In the genomic region with DNA sequence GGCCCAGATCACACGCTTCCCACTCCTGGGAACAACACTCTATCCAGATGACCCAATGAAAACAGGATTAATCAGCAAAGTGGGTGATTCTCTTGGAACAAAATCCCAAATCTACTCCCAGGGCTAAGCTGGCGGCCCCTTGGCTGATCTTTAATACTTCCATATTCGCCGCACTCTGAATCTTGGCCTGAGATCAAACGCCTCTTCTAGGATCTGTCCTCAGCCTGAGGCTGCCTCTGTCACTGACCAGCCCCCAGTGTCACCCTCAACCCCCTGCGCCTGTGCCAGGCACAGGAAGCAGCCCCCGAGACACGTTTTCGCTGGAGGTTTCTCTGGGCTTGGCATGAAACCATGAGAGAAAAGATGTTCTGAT, we compare ENCODE assay signal across 7 cellular contexts. TPM values are rescaled to one million over a fixed set of nuclear protein-coding genes. Genes with fewer than 3 reads are reported as not detected.
DNase-seq lines count a peak whose midpoint lies in the region; TF ChIP-seq lines count a peak whose summit lies in the region.
"Had no signal": no experiment of that assay in that cellular context is flagged by ENCODE, and none has a peak within 500 bp of the region (broad histone marks: within the 10 kb centered on the region; RNA-seq: fewer than 3 reads in every experiment).

No MANE protein-coding gene starts in this region.

- H3K4me1 ChIP-seq in NT2/D1 (ENCODE audit: insufficient read depth, insufficient read length) (peaks cover 30% of the 10 kb centered on the region), esophagus (ENCODE audit: control insufficient read depth in 2 of 2, insufficient read depth in 2 of 2, low read length in 1 of 2) (peaks cover 8 to 12% of the 10 kb centered on the region in 2 donors), skeletal muscle satellite cell (ENCODE audit: control insufficient read depth, insufficient read depth, low read length) (peaks cover 44% of the 10 kb centered on the region)

- no peak for TF ChIP-seq CTCF in foreskin fibroblast (IDR thresholded peaks at IDR 0.05; ENCODE audit: low read depth, low read length)

- no peaks in the 10 kb centered on the region for H3K9me3 ChIP-seq in NT2/D1 (ENCODE audit: insufficient read depth, low read length)
- H3K9me3 ChIP-seq in esophagus (ENCODE audit: control insufficient read depth in 2 of 2, insufficient read depth in 1 of 2, low read depth in 1 of 2, low read length in 1 of 2), result no peaks in the 10 kb centered on the region
- H3K9me3 ChIP-seq in skeletal muscle satellite cell (replicated peaks; ENCODE audit: low read length), result no peaks in the 10 kb centered on the region

- 32 to 52% methylated on average over 9 of the region's 9 CpGs for WGBS in esophagus, 2 donors

- H3K36me3 ChIP-seq in NT2/D1 (ENCODE audit: insufficient read depth, insufficient read length, low read length) (peaks cover 71% of the 10 kb centered on the region), esophagus (ENCODE audit: control insufficient read depth in 2 of 2, insufficient read depth in 2 of 2, low read length in 1 of 2) (peaks cover 12 to 28% of the 10 kb centered on the region in 2 donors), skeletal muscle satellite cell (ENCODE audit: insufficient read depth, low read length) (peaks cover 35% of the 10 kb centered on the region)

- DNase-seq in NT2/D1 (ENCODE audit: low read depth, low spot score) (no peak), foreskin fibroblast (no peak), AG08395 (ENCODE audit: low spot score) (no peak), COLO668 (lab: John Stamatoyannopoulos, UW; ENCODE audit: unreplicated experiment) (no peak)
- DNase-seq: NCI-H345 had no signal

- H3K4me2 ChIP-seq in skeletal muscle satellite cell (ENCODE audit: low read length), result peak overlapping the region; percentile 61

- H3K4me3 ChIP-seq in NT2/D1 (ENCODE audit: insufficient read length, low read depth), result no peak overlapping the region
- no peak overlapping the region for H3K4me3 ChIP-seq in esophagus (ENCODE audit: low read depth in 1 of 2, low read length in 2 of 2)
- no peak overlapping the region for H3K4me3 ChIP-seq in skeletal muscle satellite cell (ENCODE audit: low read length)
- H3K4me3 ChIP-seq in foreskin fibroblast (ENCODE audit: low read depth in 1 of 2, low read length in 2 of 2), result no peak overlapping the region

- no peaks in the 10 kb centered on the region for H3K27me3 ChIP-seq in NT2/D1 (ENCODE audit: insufficient read depth, insufficient read length)
- H3K27me3 ChIP-seq in esophagus (ENCODE audit: control insufficient read depth in 1 of 2, insufficient read depth in 2 of 2, low read length in 2 of 2), result no peaks in the 10 kb centered on the region
- H3K27me3 ChIP-seq in skeletal muscle satellite cell (ENCODE audit: control insufficient read depth, insufficient read depth, low read length), result no peaks in the 10 kb centered on the region

- H3K27ac ChIP-seq in esophagus (ENCODE audit: low read depth in 2 of 2, low read length in 1 of 2), result peak overlapping the region; percentile 50 to 74

- peak overlapping the region; percentile 1 for H3K9ac ChIP-seq in NT2/D1 (ENCODE audit: insufficient read length, low read depth)
- peak overlapping the region; percentile 55 for H3K9ac ChIP-seq in skeletal muscle satellite cell (ENCODE audit: low read depth, low read length)

RNA-seq across cellular contexts. Expression of a gene that starts 2.4 kb away (rescaled TPM):
- polyA plus RNA-seq in esophagus, result 1 to 10 TPM; 1.4 to 3.0 TPM
- 0.66 and 0.76 TPM in 2 replicates for total RNA-seq in skeletal muscle satellite cell (2012; rRNA removed)

RNA-seq across cellular contexts. Expression of a gene that starts 8.2 kb away (rescaled TPM):
- polyA plus RNA-seq in esophagus, result 10 to 100 TPM in 1 of 2 donors, 1 to 10 TPM in 1; 5.6 to 11.3 TPM
- total RNA-seq in skeletal muscle satellite cell (2012; rRNA removed), result 39.8 and 44.8 TPM in 2 replicates

RNA-seq across cellular contexts. Expression of a gene that starts 13.7 kb away (rescaled TPM):
- polyA plus RNA-seq in esophagus, result under 1 TPM in 1 of 2 donors, not detected in 1; 0.08 TPM
- 0.25 TPM in 1 of 2 replicates, not detected in the other for total RNA-seq in skeletal muscle satellite cell (2012; rRNA removed)

RNA-seq across cellular contexts. Expression of a gene that starts 15.1 kb away (rescaled TPM):
- 10 to 100 TPM; 42.1 to 53.4 TPM for polyA plus RNA-seq in esophagus
- 46.5 and 66.9 TPM in 2 replicates for total RNA-seq in skeletal muscle satellite cell (2012; rRNA removed)

RNA-seq across cellular contexts. Expression of a gene that starts 24.6 kb away (rescaled TPM):
- polyA plus RNA-seq in esophagus, result 10 to 100 TPM; 12.8 to 35.1 TPM
- 5.6 and 10.7 TPM in 2 replicates for total RNA-seq in skeletal muscle satellite cell (2012; rRNA removed)
